19 cellular contexts compared by ENCODE assay signal in genomic region chr18:41814651-41815050, GRCh38.
DNase-seq lines count a peak whose midpoint lies in the region; ATAC-seq and TF ChIP-seq lines count a peak whose summit lies in the region.
"Had no signal": no experiment of that assay in that cellular context is flagged by ENCODE, and none has a peak within 500 bp of the region (broad histone marks: within the 10 kb centered on the region; RNA-seq: fewer than 3 reads in every experiment).

No MANE protein-coding gene starts in this region.

- H4K20me1 ChIP-seq in mammary epithelial cell (ENCODE audit: insufficient read depth, low read length), result no peaks in the 10 kb centered on the region

- H3K9me3 ChIP-seq in mammary epithelial cell (replicated peaks; ENCODE audit: insufficient read depth, low read length), result no peaks in the 10 kb centered on the region
- H3K9me3 ChIP-seq in breast epithelium, result no peaks in the 10 kb centered on the region
- no peaks in the 10 kb centered on the region for H3K9me3 ChIP-seq in left lung

- no peak for ATAC-seq in left lung
- ATAC-seq in HG02623 (IDR thresholded peaks at IDR 0.05; ENCODE audit: unreplicated experiment), result no peak
- no peak for ATAC-seq in GM21528 (IDR thresholded peaks at IDR 0.05; ENCODE audit: low FRiP score, unreplicated experiment)
- ATAC-seq: GM12878 had no signal

- H3K36me3 ChIP-seq in mammary epithelial cell (ENCODE audit: insufficient read depth, low read length) (no peaks in the 10 kb centered on the region), breast epithelium (no peaks in the 10 kb centered on the region), brain microvascular endothelial cell (replicated peaks) (no peaks in the 10 kb centered on the region), left lung (no peaks in the 10 kb centered on the region)

- no peak overlapping the region for H3K27ac ChIP-seq in mammary epithelial cell (ENCODE audit: insufficient read depth, low read depth, low read length)
- no peak overlapping the region for H3K27ac ChIP-seq in breast epithelium
- no peak overlapping the region for H3K27ac ChIP-seq in brain microvascular endothelial cell
- no peak overlapping the region for H3K27ac ChIP-seq in left lung
- H3K27ac ChIP-seq: 22Rv1 had no signal

- H3K4me3 ChIP-seq in mammary epithelial cell (replicated peaks in 1 of 3; ENCODE audit: insufficient read depth in 1 of 3, low read depth in 2 of 3, low read length in 3 of 3) (no peak overlapping the region), breast epithelium (no peak overlapping the region), brain microvascular endothelial cell (ENCODE audit: low read depth, low read length) (no peak overlapping the region), left lung (no peak overlapping the region)
- H3K4me3 ChIP-seq: GM12878 had no signal

- TF ChIP-seq CTCF in mammary epithelial cell (conservative IDR thresholded peaks at IDR 0.05 in 1 of 2, IDR thresholded peaks at IDR 0.05 in 1 of 2; ENCODE audit: extremely low read depth in 1 of 2, insufficient read depth in 1 of 2, low read depth in 1 of 2, low read length in 2 of 2) (no peak), breast epithelium (IDR thresholded peaks at IDR 0.05) (no peak), brain microvascular endothelial cell (IDR thresholded peaks at IDR 0.05; ENCODE audit: low read depth, low read length, missing control alignments) (no peak), left lung (IDR thresholded peaks at IDR 0.05) (no peak)

- no peaks in the 10 kb centered on the region for H3K79me2 ChIP-seq in mammary epithelial cell (ENCODE audit: insufficient read depth, low read length)

- H3K4me1 ChIP-seq in mammary epithelial cell (ENCODE audit: insufficient read depth, low read length) (no peaks in the 10 kb centered on the region), breast epithelium (no peaks in the 10 kb centered on the region), left lung (no peaks in the 10 kb centered on the region)

- intact Hi-C loops in mammary epithelial cell (cut with micrococcal nuclease) (no loop called here), breast epithelium (cut with DNase I; ENCODE audit: low total_unique reads) (no loop called here), left lung (cut with DNase I) (no loop called here)

- H2AFZ ChIP-seq in mammary epithelial cell (ENCODE audit: low read depth, low read length), result peak overlapping the region; percentile 39

- in situ Hi-C loops in mammary epithelial cell (cut with MboI; ENCODE audit: low sequenced_read_pairs in 2 of 2) (no loop called here), brain microvascular endothelial cell (cut with HindIII; ENCODE audit: low pct_ligation_motif_present, low sequenced_read_pairs) (no loop called here)

- CTCF ChIA-PET in mammary epithelial cell (lab: Charles Lee; ENCODE audit: low non-redundant PET), result no interaction called here

- 50% methylated on average over 2 of the region's 2 CpGs for WGBS in mammary epithelial cell (ENCODE audit: low coverage, missing lambda C conversion rate)

- H3K27me3 ChIP-seq in mammary epithelial cell (ENCODE audit: insufficient read depth, low read length) (no peaks in the 10 kb centered on the region), breast epithelium (no peaks in the 10 kb centered on the region), brain microvascular endothelial cell (replicated peaks) (no peaks in the 10 kb centered on the region), left lung (no peaks in the 10 kb centered on the region)

- TF ChIP-seq POLR2A in breast epithelium (IDR thresholded peaks at IDR 0.05), result no peak

- no peak overlapping the region for H3K4me2 ChIP-seq in mammary epithelial cell (ENCODE audit: insufficient read depth, low read depth, low read length)

- H3K9ac ChIP-seq in mammary epithelial cell (ENCODE audit: insufficient read depth, low read length), result no peak overlapping the region

- dilution Hi-C loops in mammary epithelial cell (cut with HindIII; ENCODE audit: low sequenced_read_pairs), result no loop called here

- BruUV-seq in mammary epithelial cell (replicated peaks; lab: Mats Ljungman, UMichigan), result no TSS peak

- DNase-seq in mammary epithelial cell, result no peak
- no peak for DNase-seq in breast epithelium (ENCODE audit: low spot score in 2 of 2)
- DNase-seq in SK-N-DZ (ENCODE audit: low spot score), result peak; percentile 7
- DNase-seq in brain microvascular endothelial cell, result peak; percentile 0
- peak; percentile 4 for DNase-seq in non-pigmented ciliary epithelial cell (ENCODE audit: low read depth)
- DNase-seq in left lung, result no peak
- DNase-seq: C1 segment of cervical spinal cord; CD4-positive, CD25-positive, alpha-beta regulatory T cell; CD8-positive, alpha-beta memory T cell; COR-L47; DMS 273 treated with DMSO at 0.1 percent for 48 hours; DMS53; DND-41; EL; H9 had no signal

Comparison
In these comparisons a context has a peak if more than half of its experiments do, and no peak if none do; other contexts are left out.
1. DNase-seq: peak in SK-N-DZ (single experiment), brain microvascular endothelial cell (single experiment) and non-pigmented ciliary epithelial cell (single experiment); none in mammary epithelial cell (single experiment), breast epithelium (0 of 2) and left lung (0 of 2).